In the genomic region with DNA sequence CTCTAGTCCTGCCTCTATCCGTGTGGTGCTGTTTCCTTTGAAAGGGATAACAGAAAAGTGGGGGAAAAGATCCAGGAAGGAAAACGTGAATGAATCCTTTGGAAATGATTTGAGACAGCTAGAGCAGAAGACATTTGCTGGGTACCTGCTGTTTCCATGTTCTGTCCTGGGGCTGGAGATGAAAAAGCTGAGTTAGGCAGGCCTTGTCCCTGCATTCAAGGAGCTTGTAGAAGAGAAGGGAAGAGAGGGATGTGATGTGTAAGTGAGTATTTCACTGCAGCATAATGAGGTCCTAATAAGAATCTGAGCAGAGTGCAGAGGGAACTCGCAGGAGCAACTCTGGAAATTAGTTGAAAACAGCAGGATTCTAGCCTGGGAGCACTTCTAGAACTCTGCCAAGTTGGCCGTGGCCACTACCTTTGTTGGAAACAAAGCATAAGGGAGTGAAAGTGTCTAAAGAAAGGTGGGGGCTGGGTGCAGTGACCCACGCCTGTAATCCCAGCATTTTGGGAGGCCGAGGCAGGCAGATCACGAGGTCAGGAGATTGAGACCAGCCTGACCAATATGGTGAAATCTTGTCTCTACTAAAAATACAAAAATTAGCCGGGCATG, we compare ENCODE assay signal across 13 cellular contexts. TPM values are rescaled to one million over a fixed set of nuclear protein-coding genes. Genes with fewer than 3 reads are reported as not detected.
DNase-seq lines count a peak whose midpoint lies in the region; ATAC-seq and TF ChIP-seq lines count a peak whose summit lies in the region.
"Had no signal": no experiment of that assay in that cellular context is flagged by ENCODE, and none has a peak within 500 bp of the region (broad histone marks: within the 10 kb centered on the region; RNA-seq: fewer than 3 reads in every experiment).

No MANE protein-coding gene starts in this region.

- no peaks in the 10 kb centered on the region for H3K27me3 ChIP-seq in Karpas-422 (ENCODE audit: low read length)
- H3K27me3 ChIP-seq in body of pancreas = no peaks in the 10 kb centered on the region

- TF ChIP-seq CTCF in body of pancreas (IDR thresholded peaks at IDR 0.05) = no peak

- intact Hi-C loops in body of pancreas (cut with DNase I) = no loop called here

- H2AFZ ChIP-seq in Karpas-422 (ENCODE audit: low read length) = no peak overlapping the region

- H3K27ac ChIP-seq in Karpas-422 (ENCODE audit: low read length) (peak overlapping the region; percentile 48), body of pancreas (peak overlapping the region in 3 of 4 donors; percentile 1 to 57 (median 29)), substantia nigra (ENCODE audit: low read depth, low read length, poor library complexity, severe bottlenecking) (peak overlapping the region; percentile 57)

- peak overlapping the region; percentile 29 for H3K4me2 ChIP-seq in Karpas-422 (ENCODE audit: low read depth, low read length, poor library complexity, severe bottlenecking)

- peak overlapping the region; percentile 2; the same call in 1 of the 2 replicates for H3K9ac ChIP-seq in Karpas-422 (ENCODE audit: low read length)

- H3K4me1 ChIP-seq in Karpas-422 (ENCODE audit: low read length) (peaks cover 69% of the 10 kb centered on the region), body of pancreas (peaks cover 88% of the 10 kb centered on the region)

- H3K36me3 ChIP-seq in Karpas-422 (ENCODE audit: insufficient read depth, low read length) (no peaks in the 10 kb centered on the region), body of pancreas (replicated peaks in 1 of 2; ENCODE audit: insufficient read depth in 1 of 2, low read depth in 2 of 2) (no peaks in the 10 kb centered on the region)

- ATAC-seq in body of pancreas (no peak), GM21723 (IDR thresholded peaks at IDR 0.05; ENCODE audit: unreplicated experiment) (no peak), HG02852 (IDR thresholded peaks at IDR 0.05; ENCODE audit: unreplicated experiment) (no peak), HG02884 (IDR thresholded peaks at IDR 0.05; ENCODE audit: unreplicated experiment) (no peak)
- ATAC-seq: CD8-positive, alpha-beta T cell; stimulated activated effector memory CD8-positive, alpha-beta T cell treated with anti-CD3 and anti-CD28 coated beads, Interleukin-12 subunit alpha, Interleukin-12 subunit beta, amount 100 ng/mL, for 72 hours had no signal

- H3K9me2 ChIP-seq in Karpas-422 (replicated peaks; ENCODE audit: insufficient read depth, low read length) = no peaks in the 10 kb centered on the region

- peaks cover 15% of the 10 kb centered on the region for H3K79me2 ChIP-seq in Karpas-422 (ENCODE audit: low read length)

- 62 to 63% methylated on average over 8 of the region's 8 CpGs for WGBS in body of pancreas, 2 donors

- no peak for TF ChIP-seq POLR2A in body of pancreas (IDR thresholded peaks at IDR 0.05)

- DNase-seq in Karpas-422 (no peak), body of pancreas (no peak), medulla oblongata (ENCODE audit: extremely low spot score) (peak; percentile 34), substantia nigra (lab: John Stamatoyannopoulos, UW) (peak in 1 of 49 donors; percentile 7), globus pallidus (ENCODE audit: low spot score) (no peak)
- DNase-seq: activated CD4-positive, alpha-beta memory T cell treated with anti-CD3 and anti-CD28 coated beads for 36 hours; activated naive CD4-positive, alpha-beta T cell treated with anti-CD3 and anti-CD28 coated beads for 36 hours; CD8-positive, alpha-beta T cell; NCI-H2081 had no signal

- H3K9me3 ChIP-seq in Karpas-422 (ENCODE audit: low read length) (no peaks in the 10 kb centered on the region), body of pancreas (no peaks in the 10 kb centered on the region)

- H3K4me3 ChIP-seq in Karpas-422 (ENCODE audit: low read length) (no peak overlapping the region), body of pancreas (no peak overlapping the region)

- no peaks in the 10 kb centered on the region for H4K20me1 ChIP-seq in Karpas-422 (ENCODE audit: insufficient read depth, low read depth, low read length)

RNA-seq across cellular contexts. Expression of a gene that starts 13.8 kb away (rescaled TPM):
- total RNA-seq in Karpas-422 (2014; rRNA removed; shearing (Covaris generic); ENCODE audit: low replicate concordance) = 40.4 and 65.1 TPM in 2 replicates
- 10 to 100 TPM; 42.8 to 63.9 TPM for total RNA-seq in body of pancreas

RNA-seq across cellular contexts. Expression of a gene that starts 46.4 kb away (rescaled TPM):
- 42.1 and 64.5 TPM in 2 replicates for total RNA-seq in Karpas-422 (2014; rRNA removed; shearing (Covaris generic); ENCODE audit: low replicate concordance)
- 10 to 100 TPM; 36.6 to 59.0 TPM for total RNA-seq in body of pancreas

RNA-seq across cellular contexts. Expression of a gene that starts 46.6 kb away (rescaled TPM):
- 7.8 and 11.2 TPM in 2 replicates for total RNA-seq in Karpas-422 (2014; rRNA removed; shearing (Covaris generic); ENCODE audit: low replicate concordance)
- 1 to 10 TPM in 1 of 2 donors, under 1 TPM in 1; 0.33 to 5.2 TPM for total RNA-seq in body of pancreas
